Comparison of ENCODE assay signal across 8 cellular contexts in genomic region chr13:114234266-114234644, GRCh38. TPM values are rescaled to one million over a fixed set of nuclear protein-coding genes. Genes with fewer than 3 reads are reported as not detected.
DNase-seq lines count a peak whose midpoint lies in the region; ATAC-seq and TF ChIP-seq lines count a peak whose summit lies in the region.

No MANE protein-coding gene starts in this region.

- H3K27ac Mint-ChIP-seq in activated CD4-positive, alpha-beta T cell treated with anti-CD3 and anti-CD28 coated beads, Interleukin-2, amount 10 ng/mL, durations not matched to agents 24 days and 14 days = peak overlapping the region; percentile 92

- H3K4me1 ChIP-seq in adipocyte (ENCODE audit: control insufficient read depth, insufficient read depth, low read length) (peaks cover 23% of the 10 kb centered on the region), liver (ENCODE audit: control insufficient read depth in 4 of 4, insufficient read depth in 4 of 4, low read length in 3 of 4) (peaks cover 6 to 18% (median 7%) of the 10 kb centered on the region in 4 donors), thymus (ENCODE audit: control insufficient read depth, insufficient read depth, low read length) (peaks cover 5% of the 10 kb centered on the region)

- H3K9ac ChIP-seq in adipocyte (ENCODE audit: low read length) (peak overlapping the region; percentile 85), liver (ENCODE audit: low read depth in 1 of 2, low read length in 2 of 2) (no peak overlapping the region)

- H3K27me3 Mint-ChIP-seq in activated CD4-positive, alpha-beta T cell treated with anti-CD3 and anti-CD28 coated beads, Interleukin-2, amount 10 ng/mL, durations not matched to agents 24 days and 14 days = peaks cover 4% of the 10 kb centered on the region

- H3K9me3 ChIP-seq in adipocyte (ENCODE audit: control insufficient read depth, low read length) (no peaks in the 10 kb centered on the region), liver (ENCODE audit: control insufficient read depth in 4 of 4, low read length in 3 of 4) (no peaks in the 10 kb centered on the region), thymus (ENCODE audit: control insufficient read depth) (no peaks in the 10 kb centered on the region)

- H3K36me3 Mint-ChIP-seq in activated CD4-positive, alpha-beta T cell treated with anti-CD3 and anti-CD28 coated beads, Interleukin-2, amount 10 ng/mL, durations not matched to agents 24 days and 14 days (ENCODE audit: low read depth) = peaks cover 29% of the 10 kb centered on the region

- H3K27me3 ChIP-seq in adipocyte (replicated peaks; ENCODE audit: control insufficient read depth, insufficient read depth, low read length) = no peaks in the 10 kb centered on the region
- H3K27me3 ChIP-seq in liver (ENCODE audit: control insufficient read depth in 4 of 4, insufficient read depth in 4 of 4, low read length in 3 of 4) = no peaks in the 10 kb centered on the region
- no peaks in the 10 kb centered on the region for H3K27me3 ChIP-seq in thymus (ENCODE audit: control insufficient read depth, insufficient read depth)

- H3K27ac ChIP-seq in liver (ENCODE audit: low read depth in 1 of 2, low read length in 2 of 2) = peak overlapping the region; percentile 82 to 84
- H3K27ac ChIP-seq in thymus (ENCODE audit: low read depth) = peak overlapping the region; percentile 65

- H3K9me3 Mint-ChIP-seq in activated CD4-positive, alpha-beta T cell treated with anti-CD3 and anti-CD28 coated beads, Interleukin-2, amount 10 ng/mL, durations not matched to agents 24 days and 14 days = no peaks in the 10 kb centered on the region

- DNase-seq in activated CD4-positive, alpha-beta T cell treated with anti-CD3 and anti-CD28 coated beads, Interleukin-2, amount 10 ng/mL, durations not matched to agents 24 days and 14 days = no peak
- DNase-seq in activated CD4-positive, alpha-beta T cell treated with anti-CD3 and anti-CD28 coated beads, Interleukin-2, amount 50 U/mL, for 1 hour = no peak
- DNase-seq in adipocyte (ENCODE audit: low read depth) (no peak), Kasumi-1 (lab: John Stamatoyannopoulos, UW) (no peak)

- no peak for TF ChIP-seq RAD21 in liver (IDR thresholded peaks at IDR 0.05)

- H3K36me3 ChIP-seq in adipocyte (ENCODE audit: control insufficient read depth, insufficient read depth, low read length, severe bottlenecking) (peaks cover 22% of the 10 kb centered on the region), liver (ENCODE audit: control insufficient read depth in 4 of 4, insufficient read depth in 3 of 4, low read depth in 1 of 4, low read length in 3 of 4) (peaks cover 2 to 18% (median 17%) of the 10 kb centered on the region in 4 donors), thymus (ENCODE audit: control insufficient read depth, insufficient read depth) (peaks cover 21% of the 10 kb centered on the region)

- H3K4me3 ChIP-seq in adipocyte (ENCODE audit: low read length) (peak overlapping the region; percentile 86), liver (ENCODE audit: low read depth in 1 of 3, low read length in 3 of 3) (peak overlapping the region in 2 of 3 donors; percentile 19 to 99), thymus (ENCODE audit: low read length) (peak overlapping the region; percentile 95)

- intact Hi-C loops in activated CD4-positive, alpha-beta T cell treated with anti-CD3 and anti-CD28 coated beads, Interleukin-2, amount 10 ng/mL, durations not matched to agents 24 days and 14 days (cut with micrococcal nuclease) = loop anchor here (2.0 kb wide), 5 partner anchors 105 to 743 kb away; partner anchors contain the start of gene DCUN1D2

- no peak for ATAC-seq in GM19023 (IDR thresholded peaks at IDR 0.05; ENCODE audit: unreplicated experiment)
- no peak for ATAC-seq in GM18867 (IDR thresholded peaks at IDR 0.05; ENCODE audit: unreplicated experiment)

- peak overlapping the region; percentile 92 for H3K4me3 Mint-ChIP-seq in activated CD4-positive, alpha-beta T cell treated with anti-CD3 and anti-CD28 coated beads, Interleukin-2, amount 10 ng/mL, durations not matched to agents 24 days and 14 days

- peaks cover 17% of the 10 kb centered on the region for H3K4me1 Mint-ChIP-seq in activated CD4-positive, alpha-beta T cell treated with anti-CD3 and anti-CD28 coated beads, Interleukin-2, amount 10 ng/mL, durations not matched to agents 24 days and 14 days

- TF ChIP-seq CTCF in liver (IDR thresholded peaks at IDR 0.05; ENCODE audit: low read depth, low read length, missing input control) = no peak

- 75% methylated on average over 4 of the region's 4 CpGs for WGBS in liver
- WGBS in thymus = 80% methylated on average over 4 of the region's 4 CpGs

TF ChIP-seq in liver, 16 proteins besides CTCF, POLR2A, EP300 and RAD21:
- no peak for TF ChIP-seq RXRA (IDR thresholded peaks at IDR 0.05)
- no peak for TF ChIP-seq HNF4G (IDR thresholded peaks at IDR 0.05)
- TF ChIP-seq SP1 (IDR thresholded peaks at IDR 0.05) = no peak
- no peak for TF ChIP-seq REST (IDR thresholded peaks at IDR 0.05)

RNA-seq across cellular contexts. Expression of gene CDC16, which starts 0.4 kb away (rescaled TPM):
- total RNA-seq in activated CD4-positive, alpha-beta T cell treated with anti-CD3 and anti-CD28 coated beads, Interleukin-2, amount 10 ng/mL, durations not matched to agents 24 days and 14 days = 84.5 and 85.4 TPM in 2 replicates
- total RNA-seq in liver = 10 to 100 TPM; 34.1 to 38.7 TPM
- 10 to 100 TPM; 23.0 to 27.5 TPM for polyA plus RNA-seq in liver
- polyA plus RNA-seq in thymus = 125 TPM

RNA-seq across cellular contexts. Expression of gene UPF3A, which starts 47.1 kb away (rescaled TPM):
- 51.4 and 52.1 TPM in 2 replicates for total RNA-seq in activated CD4-positive, alpha-beta T cell treated with anti-CD3 and anti-CD28 coated beads, Interleukin-2, amount 10 ng/mL, durations not matched to agents 24 days and 14 days
- 10 to 100 TPM; 12.0 to 22.3 TPM for total RNA-seq in liver
- polyA plus RNA-seq in liver (10 to 100 TPM; 11.0 to 26.5 TPM), thymus (81.0 TPM)

RNA-seq across cellular contexts. Expression of gene CFAP97D2, which starts 55.2 kb away (rescaled TPM):
- total RNA-seq in activated CD4-positive, alpha-beta T cell treated with anti-CD3 and anti-CD28 coated beads, Interleukin-2, amount 10 ng/mL, durations not matched to agents 24 days and 14 days = not detected in 2 replicates
- total RNA-seq in liver = not detected
- polyA plus RNA-seq in liver = not detected
- 0.34 TPM for polyA plus RNA-seq in thymus
